18 cellular contexts compared by ENCODE assay signal in genomic region chr5:59158165-59158564, GRCh38.
A peak's percentile ranks its signal among the peaks of the same experiment; 100 is the strongest.
DNase-seq lines count a peak whose midpoint lies in the region; ATAC-seq and TF ChIP-seq lines count a peak whose summit lies in the region.
"Had no signal": no experiment of that assay in that cellular context is flagged by ENCODE, and none has a peak within 500 bp of the region (broad histone marks: within the 10 kb centered on the region; RNA-seq: fewer than 3 reads in every experiment).

No MANE protein-coding gene starts in this region.

- H3K27me3 ChIP-seq in SJCRH30 (no peaks in the 10 kb centered on the region), psoas muscle (ENCODE audit: insufficient read depth in 3 of 3, low read length in 2 of 3) (no peaks in the 10 kb centered on the region), mesendoderm (ENCODE audit: insufficient read depth, low read length, poor library complexity) (no peaks in the 10 kb centered on the region)
- H3K27me3 ChIP-seq: BLaER1 treated with 17β-estradiol and CSF1 and Interleukin-3, amounts not matched to agents 10 nM and 100 nM; thyroid gland had no signal

- no peak overlapping the region for H2BK5ac ChIP-seq in mesendoderm (ENCODE audit: low read length)

- no peak overlapping the region for H3K18ac ChIP-seq in mesendoderm (ENCODE audit: low read length)

- intact Hi-C loops in Right ventricle myocardium superior (cut with DNase I) = loop anchor here (10.0 kb wide), 1 partner anchor 123 kb away; no protein-coding TSS in a partner anchor
- intact Hi-C loops in psoas muscle (cut with DNase I) = no loop called here

- H3K4me2 ChIP-seq in mesendoderm (ENCODE audit: low read length) = no peak overlapping the region
- H3K4me2 ChIP-seq: BLaER1 treated with 17β-estradiol and CSF1 and Interleukin-3, amounts not matched to agents 10 nM and 100 nM had no signal

- no peak overlapping the region for H4K5ac ChIP-seq in mesendoderm (ENCODE audit: low read length)

- WGBS in psoas muscle, 3 donors = 9 to 12% (median 11%) methylated on average over 2 of the region's 2 CpGs
- WGBS in mesendoderm (ENCODE audit: extremely low coverage, insufficient coverage, low lambda C conversion rate) = no CpG with 5 or more reads among the region's 2 CpGs

- H3K23ac ChIP-seq in mesendoderm (ENCODE audit: low read length) = no peak overlapping the region

- H3K4me1 ChIP-seq in SJCRH30 (peaks cover 23% of the 10 kb centered on the region), psoas muscle (peaks cover 31% of the 10 kb centered on the region), mesendoderm (ENCODE audit: control insufficient read depth, low read depth, low read length) (no peaks in the 10 kb centered on the region)

- H3K56ac ChIP-seq in mesendoderm (ENCODE audit: low read length) = no peak overlapping the region

- H3K4me3 ChIP-seq in SJCRH30 (no peak overlapping the region), psoas muscle (no peak overlapping the region), mesendoderm (ENCODE audit: low read length) (no peak overlapping the region)
- H3K4me3 ChIP-seq: BLaER1 treated with 17β-estradiol and CSF1 and Interleukin-3, amounts not matched to agents 10 nM and 100 nM; thyroid gland had no signal

- DNase-seq in HT1080 (ENCODE audit: low read depth) (peak; percentile 23), SJCRH30 (peak; percentile 7 to 41), Right ventricle myocardium superior (no peak), psoas muscle (no peak), cerebellar nuclear complex (lab: John Stamatoyannopoulos, UW) (no peak), NCI-H187 (lab: John Stamatoyannopoulos, UW) (no peak), mesendoderm (no peak)
- DNase-seq: activated CD4-positive, alpha-beta T cell treated with anti-CD3 and anti-CD28 coated beads, Interleukin-2, amount 50 U/mL, for 4 hours; activated T-cell treated with anti-CD3 and anti-CD28 coated beads, Interleukin-2, amount 50 U/mL, for 4 hours; DMS 273 treated with DMSO at 0.1 percent for 48 hours; KG1; NCI-H1417 treated with DMSO at 0.1 percent for 48 hours; NCI-H345; stimulated activated CD4-positive, alpha-beta T cell treated with anti-CD3 and anti-CD28 coated beads, Interleukin-2, amount 100 ng/mL, for 48 hours; thyroid gland had no signal

- H4K8ac ChIP-seq in mesendoderm (ENCODE audit: low read depth, low read length) = no peak overlapping the region

- H2AK5ac ChIP-seq in mesendoderm (ENCODE audit: low read length) = no peak overlapping the region

- peak; percentile 93 for ATAC-seq in Right ventricle myocardium superior (ENCODE audit: poor library complexity)
- peak; percentile 44 to 68 (median 64) for ATAC-seq in psoas muscle
- no peak for ATAC-seq in GM19397 (IDR thresholded peaks at IDR 0.05; ENCODE audit: unreplicated experiment)
- ATAC-seq: activated T-cell treated with anti-CD3 and anti-CD28 coated beads, Interleukin-2, amount 50 U/mL, for 4 hours; sciatic nerve had no signal

- no peak overlapping the region for H2BK15ac ChIP-seq in mesendoderm (replicated peaks; ENCODE audit: low read depth)

- H3K4ac ChIP-seq in mesendoderm (ENCODE audit: low read depth, low read length) = no peak overlapping the region

- H3K79me2 ChIP-seq in mesendoderm (ENCODE audit: control insufficient read depth, insufficient read depth, low read length) = no peaks in the 10 kb centered on the region

- H3K79me1 ChIP-seq in mesendoderm (ENCODE audit: low read length) = no peaks in the 10 kb centered on the region

- no peak for TF ChIP-seq CTCF in psoas muscle (IDR thresholded peaks at IDR 0.05)

- no peak overlapping the region for H3K9ac ChIP-seq in mesendoderm (ENCODE audit: low read length)
- H3K9ac ChIP-seq: BLaER1 treated with 17β-estradiol and CSF1 and Interleukin-3, amounts not matched to agents 10 nM and 100 nM had no signal

- H3K9me3 ChIP-seq in SJCRH30 (replicated peaks) (no peaks in the 10 kb centered on the region), psoas muscle (no peaks in the 10 kb centered on the region)
- H3K9me3 ChIP-seq: BLaER1 treated with 17β-estradiol and CSF1 and Interleukin-3, amounts not matched to agents 10 nM and 100 nM; thyroid gland had no signal

- no peak overlapping the region for H2BK120ac ChIP-seq in mesendoderm (ENCODE audit: low read depth, low read length)

- H3K27ac ChIP-seq in SJCRH30 (no peak overlapping the region), psoas muscle (peak overlapping the region; percentile 34), mesendoderm (ENCODE audit: low read depth, low read length) (no peak overlapping the region)
- H3K27ac ChIP-seq: BLaER1 treated with 17β-estradiol and CSF1 and Interleukin-3, amounts not matched to agents 10 nM and 100 nM; thyroid gland had no signal

- H3K36me3 ChIP-seq in SJCRH30 (no peaks in the 10 kb centered on the region), psoas muscle (ENCODE audit: insufficient read depth in 1 of 2, low read depth in 1 of 2) (no peaks in the 10 kb centered on the region), mesendoderm (ENCODE audit: control insufficient read depth, insufficient read depth, low read length) (no peaks in the 10 kb centered on the region)
- H3K36me3 ChIP-seq: BLaER1 treated with 17β-estradiol and CSF1 and Interleukin-3, amounts not matched to agents 10 nM and 100 nM; thyroid gland had no signal

Comparison
In these comparisons a context has a peak if more than half of its experiments do, and no peak if none do; other contexts are left out.
1. DNase-seq: peak in HT1080 (single experiment) and SJCRH30 (2 of 2); none in Right ventricle myocardium superior (single experiment), psoas muscle (0 of 2), cerebellar nuclear complex (0 of 2), NCI-H187 (0 of 2) and mesendoderm (single experiment).